ENCODE assay signal across 2 cellular contexts in the genomic region with DNA sequence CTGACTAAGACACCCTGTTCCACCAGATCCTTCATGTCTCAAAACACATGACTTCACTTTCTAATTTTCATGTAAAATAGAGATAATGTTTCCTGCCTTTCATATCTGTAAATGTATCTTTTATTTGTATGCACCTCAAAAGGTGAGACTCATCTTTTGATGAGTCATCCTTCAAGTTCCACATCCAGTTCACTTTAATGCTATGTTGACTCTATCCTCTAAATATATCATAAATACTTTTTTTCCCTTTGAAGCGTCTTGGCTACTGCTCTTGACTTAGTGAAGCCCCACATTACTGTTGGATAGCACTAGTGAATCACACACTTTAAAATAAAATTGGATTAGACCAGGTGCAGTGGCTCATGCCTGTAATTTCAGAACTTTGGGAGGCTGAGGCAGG.
TF ChIP-seq lines count a peak whose summit lies in the region.

No MANE protein-coding gene starts in this region.

TF ChIP-seq in HepG2, 621 proteins besides CTCF, POLR2A, EP300 and RAD21 (continued from another document):
- 0 out of 4 replicates have a peak, but pooled peaks of 1 of the 2 experiments have one; percentile 13 for TF ChIP-seq MAFK (conservative IDR thresholded peaks at IDR 0.05 in 1 of 2, IDR thresholded peaks at IDR 0.05 in 1 of 2; ENCODE audit: low read length in 2 of 2)

TF ChIP-seq in endothelial cell of umbilical vein, 7 proteins besides CTCF, POLR2A, EP300 and RAD21 (continued from another document):
- peak; percentile 9 for TF ChIP-seq JUN (IDR thresholded peaks at IDR 0.05; ENCODE audit: borderline replicate concordance, insufficient read depth, insufficient read length, low read depth)
